1 cellular context compared by ENCODE assay signal in genomic region chr1:33297911-33298622, GRCh38.
TF ChIP-seq lines count a peak whose summit lies in the region.

No MANE protein-coding gene starts in this region.

TF ChIP-seq in K562, 482 proteins besides CTCF, POLR2A, EP300 and RAD21:
- TF ChIP-seq RBBP5 (IDR thresholded peaks at IDR 0.05; ENCODE audit: borderline replicate concordance, insufficient read depth, low read length, poor library complexity, severe bottlenecking) = no peak
- no peak for TF ChIP-seq THAP12 (CRISPR knock-in tag; IDR thresholded peaks at IDR 0.05)
- no peak for TF ChIP-seq DPF2 (IDR thresholded peaks at IDR 0.05)
